ENCODE assay signal across 8 cellular contexts in the genomic region with DNA sequence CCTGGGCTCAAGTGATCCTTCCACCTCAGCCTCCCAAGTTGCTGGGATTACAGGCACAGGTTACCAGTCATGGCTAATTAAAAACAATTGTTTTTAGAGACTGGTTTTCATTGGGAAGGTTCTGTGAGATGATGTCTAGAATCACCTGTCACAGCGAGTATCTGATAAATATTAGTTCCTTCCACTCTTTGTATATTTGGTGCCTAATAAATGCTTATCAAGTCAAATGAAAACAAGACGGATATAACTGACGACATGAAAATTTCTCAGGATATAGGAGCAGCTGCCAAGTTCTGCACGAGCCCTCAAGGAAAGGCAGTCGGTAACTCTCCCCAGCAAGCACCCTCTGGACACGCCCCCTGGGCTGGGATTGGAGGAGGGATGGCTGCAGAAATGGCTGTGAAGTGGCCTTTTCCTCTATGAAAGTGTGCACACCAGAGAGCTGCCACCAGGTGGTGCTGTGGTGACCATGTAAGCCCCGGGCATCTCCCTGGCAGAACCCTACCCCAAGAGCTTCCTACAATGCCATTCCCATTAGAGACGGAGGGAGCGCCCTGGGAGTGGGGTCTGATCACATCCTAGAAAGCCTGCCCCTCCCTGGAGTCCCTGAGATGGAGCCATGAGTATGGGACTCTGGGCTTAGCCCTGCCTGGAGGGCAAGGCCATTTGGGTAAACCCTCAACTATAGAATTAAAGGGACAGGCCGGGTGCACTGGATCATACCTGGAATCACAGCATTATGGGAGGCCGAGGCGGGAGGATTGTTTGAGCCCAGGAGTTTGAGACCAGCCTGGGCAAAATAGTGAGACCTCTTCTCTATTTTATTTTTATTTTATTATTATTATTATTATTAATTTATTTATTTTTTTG. TPM values are rescaled to one million over a fixed set of nuclear protein-coding genes. Genes with fewer than 3 reads are reported as not detected.
DNase-seq lines count a peak whose midpoint lies in the region; ATAC-seq, FAIRE-seq and TF ChIP-seq lines count a peak whose summit lies in the region.

No MANE protein-coding gene starts in this region.

- POLR2A ChIA-PET in activated CD4-positive, alpha-beta T cell treated with anti-CD3 and anti-CD28 coated beads for 36 hours (lab: Charles Lee) = interaction anchor here (0.7 kb wide), 2 partner anchors 47 to 486 kb away, joined by 3 to 4 read pairs; no protein-coding TSS in a partner anchor
- POLR2A ChIA-PET in HepG2 (lab: Yijun Ruan, JAX) = interaction anchor here (0.9 to 1.2 kb wide), 2 partner anchors 11 to 12 kb away, joined by 3 to 4 read pairs; no protein-coding TSS in a partner anchor

- H3K36me3 Mint-ChIP-seq in activated CD4-positive, alpha-beta T cell treated with anti-CD3 and anti-CD28 coated beads for 36 hours (ENCODE audit: low read depth) = peaks cover 8% of the 10 kb centered on the region
- H3K36me3 Mint-ChIP-seq in chondrocyte (ENCODE audit: low read depth) = peaks cover 1% of the 10 kb centered on the region

- DNase-seq in ELR (ENCODE audit: low read depth) (peak; percentile 95), NCI-H524 treated with DMSO at 0.1 percent for 48 hours (lab: John Stamatoyannopoulos, UW) (peak; percentile 80), chondrocyte (ENCODE audit: low spot score) (peak; percentile 96), HepG2 (ENCODE audit: low spot score) (peak; percentile 88)
- DNase-seq in activated CD4-positive, alpha-beta T cell treated with anti-CD3 and anti-CD28 coated beads for 36 hours = peak; percentile 95
- DNase-seq in stimulated activated CD4-positive, alpha-beta T cell treated with anti-CD3 and anti-CD28 coated beads, TNF-alpha, amount 100 ng/mL, for 1 hour (ENCODE audit: low read depth in 3 of 3, low spot score in 1 of 3) = peak; percentile 43 to 77 (median 57)

- H3K9me3 ChIP-seq in HepG2 (ENCODE audit: low read length) = no peaks in the 10 kb centered on the region

- no peak overlapping the region for H3K4me2 ChIP-seq in HepG2 (ENCODE audit: low read depth, low read length)

- H3K4me1 ChIP-seq in HepG2 (ENCODE audit: insufficient read depth, low read length) = no peaks in the 10 kb centered on the region

- no peaks in the 10 kb centered on the region for H4K20me1 ChIP-seq in HepG2 (ENCODE audit: insufficient read depth, low read length)

- no peak for TF ChIP-seq POLR2A in HepG2 (IDR thresholded peaks at IDR 0.05; ENCODE audit: insufficient read depth in 1 of 2, low read depth in 2 of 2, low read length in 2 of 2)
- TF ChIP-seq POLR2A in GM18505 (IDR thresholded peaks at IDR 0.05; ENCODE audit: borderline replicate concordance, extremely low read depth, insufficient read depth, insufficient read length) = no peak

- H3K27ac Mint-ChIP-seq in activated CD4-positive, alpha-beta T cell treated with anti-CD3 and anti-CD28 coated beads for 36 hours = no peak overlapping the region
- no peak overlapping the region for H3K27ac Mint-ChIP-seq in chondrocyte (ENCODE audit: unreplicated experiment)

- no peak overlapping the region for H3K4me3 ChIP-seq in HepG2 (replicated peaks in 1 of 3; ENCODE audit: insufficient read depth in 1 of 3, low read depth in 2 of 3, low read length in 3 of 3)

- peak; percentile 94 for TF ChIP-seq CTCF in chondrocyte (IDR thresholded peaks at IDR 0.05)
- peak; percentile 89 for TF ChIP-seq CTCF in HepG2 (CRISPR knock-in tag; IDR thresholded peaks at IDR 0.05)

- CTCF ChIA-PET in activated CD4-positive, alpha-beta T cell treated with anti-CD3 and anti-CD28 coated beads for 36 hours (lab: Charles Lee) = interaction anchor here (0.8 to 3.8 kb wide), 15 partner anchors 10 to 676 kb away, joined by 3 to 27 read pairs (median 4); a partner anchor contains a TSS
- CTCF ChIA-PET in HepG2 (lab: Yijun Ruan, JAX; ENCODE audit: low intra/inter-chr PET ratio, low total read pairs) = interaction anchor here (1.2 kb wide), 1 partner anchor 157 kb away, joined by 5 read pairs; no protein-coding TSS in a partner anchor

- intact Hi-C loops in activated CD4-positive, alpha-beta T cell treated with anti-CD3 and anti-CD28 coated beads for 36 hours (cut with DNase I, micrococcal nuclease) = loop anchor here (1.0 to 10.0 kb wide), 6 partner anchors 55 to 779 kb away; a partner anchor contains a TSS
- intact Hi-C loops in HepG2 (cut with micrococcal nuclease; ENCODE audit: unreplicated experiment) = no loop called here

- no peaks in the 10 kb centered on the region for H3K79me2 ChIP-seq in HepG2 (ENCODE audit: insufficient read depth, low read length)

- H3K27me3 ChIP-seq in HepG2 (ENCODE audit: control insufficient read depth in 1 of 2, insufficient read depth in 2 of 2, low read length in 2 of 2) = no peaks in the 10 kb centered on the region

- BruUV-seq in HepG2 (replicated peaks; lab: Mats Ljungman, UMichigan) = no TSS peak

- no peak overlapping the region for H2AFZ ChIP-seq in HepG2 (ENCODE audit: low read length)

- no peaks in the 10 kb centered on the region for H3K9me3 Mint-ChIP-seq in activated CD4-positive, alpha-beta T cell treated with anti-CD3 and anti-CD28 coated beads for 36 hours (ENCODE audit: low read depth)
- H3K9me3 Mint-ChIP-seq in chondrocyte (ENCODE audit: low read depth) = no peaks in the 10 kb centered on the region

- 55% methylated on average over 8 of the region's 12 CpGs for WGBS in HepG2 (ENCODE audit: low lambda C conversion rate)

- no peak overlapping the region for H3K9ac ChIP-seq in HepG2 (ENCODE audit: insufficient read depth, low read depth, low read length)

- in situ Hi-C loops in HepG2 (cut with HindIII; ENCODE audit: extremely low pct_ligation_motif_present, low pct_unique_long_range_greater_than_20kb) = no loop called here

- no peak overlapping the region for H3K4me3 Mint-ChIP-seq in activated CD4-positive, alpha-beta T cell treated with anti-CD3 and anti-CD28 coated beads for 36 hours
- H3K4me3 Mint-ChIP-seq in chondrocyte (ENCODE audit: unreplicated experiment) = no peak overlapping the region

- H3K27ac ChIP-seq in HepG2 (ENCODE audit: extremely low read length, insufficient read depth, low read length) = no peak overlapping the region

- no peaks in the 10 kb centered on the region for H3K36me3 ChIP-seq in HepG2 (replicated peaks in 1 of 2; ENCODE audit: control insufficient read depth in 1 of 2, insufficient read depth in 2 of 2, low read length in 2 of 2)

- no peaks in the 10 kb centered on the region for H3K27me3 Mint-ChIP-seq in activated CD4-positive, alpha-beta T cell treated with anti-CD3 and anti-CD28 coated beads for 36 hours
- H3K27me3 Mint-ChIP-seq in chondrocyte (ENCODE audit: low read depth) = no peaks in the 10 kb centered on the region

- TF ChIP-seq EP300 in HepG2 (IDR thresholded peaks at IDR 0.05; ENCODE audit: low read depth in 2 of 2, low read length in 2 of 2) = no peak
- TF ChIP-seq EP300 in HepG2 (CRISPR knock-in tag; IDR thresholded peaks at IDR 0.05; ENCODE audit: borderline replicate concordance) = no peak

- FAIRE-seq in HepG2 (lab: Jason Lieb, UNC) = peak; percentile 93

- H3K4me1 Mint-ChIP-seq in activated CD4-positive, alpha-beta T cell treated with anti-CD3 and anti-CD28 coated beads for 36 hours = peaks cover 30% of the 10 kb centered on the region
- H3K4me1 Mint-ChIP-seq in chondrocyte (ENCODE audit: low read depth) = peaks cover 7% of the 10 kb centered on the region

- peak; percentile 33; the same call in 1 of the 2 replicates for TF ChIP-seq RAD21 in HepG2 (CRISPR knock-in tag; IDR thresholded peaks at IDR 0.05)

- ATAC-seq in HG03342 (IDR thresholded peaks at IDR 0.05; ENCODE audit: unreplicated experiment) (peak; percentile 65), HepG2 (peak; percentile 98), GM18505 (IDR thresholded peaks at IDR 0.05; ENCODE audit: unreplicated experiment) (no peak)
- peak; percentile 77 for ATAC-seq in activated CD4-positive, alpha-beta T cell treated with anti-CD3 and anti-CD28 coated beads for 36 hours

TF ChIP-seq in HepG2, 621 proteins besides CTCF, POLR2A, EP300 and RAD21 (continues in another document):
- TF ChIP-seq SP1 (IDR thresholded peaks at IDR 0.05) (no peak), SP1 (CRISPR knock-in tag; IDR thresholded peaks at IDR 0.05) (peak; percentile 70), NFYB (CRISPR knock-in tag; IDR thresholded peaks at IDR 0.05) (peak; percentile 62), NFYC (CRISPR knock-in tag; IDR thresholded peaks at IDR 0.05) (peak; percentile 34; the same call in 1 of the 2 replicates), ZNF484 (CRISPR knock-in tag; IDR thresholded peaks at IDR 0.05; ENCODE audit: borderline replicate concordance, low read depth) (no peak), ZKSCAN8 (CRISPR knock-in tag; IDR thresholded peaks at IDR 0.05; ENCODE audit: borderline replicate concordance) (peak; percentile 50; the same call in 1 of the 2 replicates), TEAD3 (CRISPR knock-in tag; optimal IDR thresholded peaks at IDR 0.05; ENCODE audit: borderline replicate concordance) (peak; percentile 32), RFX5 (IDR thresholded peaks at IDR 0.05; ENCODE audit: low read depth, low read length) (no peak)

RNA-seq across cellular contexts. Expression of a gene that starts 50.9 kb away (rescaled TPM):
- total RNA-seq in activated CD4-positive, alpha-beta T cell treated with anti-CD3 and anti-CD28 coated beads for 36 hours = 1 to 10 TPM; 1.1 to 1.6 TPM
- total RNA-seq in chondrocyte (not detected in 3 replicates), HepG2 (2016; rRNA removed; fragmentation: Illumina TruSeq; extraction: Trizol) (0.04 TPM in 1 of 2 replicates, not detected in the other)
- not detected in 2 replicates for total RNA-seq in HepG2 (2016; cell fraction: cytosol; rRNA removed; fragmentation: Illumina TruSeq; extraction: Trizol; ENCODE audit: low read depth)
- total RNA-seq in HepG2 (2016; cell fraction: insoluble cytoplasmic fraction; rRNA removed; fragmentation: Illumina TruSeq; extraction: Trizol) = not detected in 2 replicates
- not detected in 2 replicates for total RNA-seq in HepG2 (2016; cell fraction: membrane; rRNA removed; fragmentation: Illumina TruSeq; extraction: Trizol)
- not detected in 2 replicates for total RNA-seq in HepG2 (2016; cell fraction: nucleus; rRNA removed; fragmentation: Illumina TruSeq; extraction: Trizol)
- polyA plus RNA-seq in HepG2 (2011; rRNA removed) = 0.05 TPM in 1 of 2 replicates, not detected in the other
- not detected in 2 replicates for polyA plus RNA-seq in HepG2 (2011; cell fraction: cytosol; rRNA removed)
- not detected in 2 replicates for polyA plus RNA-seq in HepG2 (2011; cell fraction: nucleus; rRNA removed)
- polyA plus RNA-seq in HepG2 (2012) = not detected in 2 replicates
- polyA plus RNA-seq in HepG2 (2016; cell fraction: cytosol; fragmentation: Illumina TruSeq; extraction: Trizol; ENCODE audit: low read depth) = not detected in 2 replicates
- not detected in 2 replicates for polyA plus RNA-seq in HepG2 (2016; cell fraction: insoluble cytoplasmic fraction; fragmentation: Illumina TruSeq; extraction: Trizol; ENCODE audit: low read depth)
- polyA plus RNA-seq in HepG2 (2016; cell fraction: membrane; fragmentation: Illumina TruSeq; extraction: Trizol; ENCODE audit: low read depth) = not detected in 2 replicates
- not detected in 2 replicates for polyA plus RNA-seq in HepG2 (2016; cell fraction: nucleus; fragmentation: Illumina TruSeq; extraction: Trizol; ENCODE audit: insufficient read depth, low read depth)
- not detected in 2 replicates for polyA minus RNA-seq in HepG2 (2011; rRNA and poly(A)+ RNA removed; ENCODE audit: low replicate concordance)
- not detected in 2 replicates for polyA minus RNA-seq in HepG2 (2011; cell fraction: cytosol; rRNA and poly(A)+ RNA removed)
- polyA minus RNA-seq in HepG2 (2011; cell fraction: nucleus; rRNA and poly(A)+ RNA removed) = not detected in 2 replicates
